In the genomic region with DNA sequence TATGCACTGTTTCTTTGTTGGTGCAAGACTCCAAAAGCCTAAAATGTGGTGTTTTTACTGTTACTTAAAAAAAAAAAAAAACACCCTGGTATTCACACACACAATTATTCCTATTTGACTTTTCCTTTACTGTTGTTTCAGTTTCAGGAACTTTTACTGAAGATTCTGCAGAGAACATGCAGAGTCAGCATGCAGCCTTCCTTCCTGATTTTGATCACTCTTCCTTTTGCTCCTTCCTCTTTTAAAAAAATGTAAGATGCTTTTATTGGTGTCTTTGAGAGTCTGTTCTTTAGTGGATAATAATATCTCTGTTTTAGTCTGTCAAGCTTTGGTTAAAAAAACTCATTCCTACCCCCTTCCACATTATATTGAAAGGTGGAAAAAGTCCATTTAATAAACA, we compare ENCODE assay signal across 10 cellular contexts. TPM values are rescaled to one million over a fixed set of nuclear protein-coding genes. Genes with fewer than 3 reads are reported as not detected.
DNase-seq lines count a peak whose midpoint lies in the region; ATAC-seq, FAIRE-seq and TF ChIP-seq lines count a peak whose summit lies in the region.
"Not testable (repeated sequence)": the region's sequence is repeated elsewhere in the genome, so short reads cannot be mapped to it uniquely, and the experiment has no call there.
"Had no signal": no experiment of that assay in that cellular context is flagged by ENCODE, and none has a peak within 500 bp of the region (broad histone marks: within the 10 kb centered on the region; RNA-seq: fewer than 3 reads in every experiment).

No MANE protein-coding gene starts in this region.

- FAIRE-seq in GM18507 (lab: Jason Lieb, UNC): peak; percentile 73

- H3K9ac ChIP-seq in liver (ENCODE audit: low read depth in 1 of 2, low read length in 2 of 2): not testable (repeated sequence)

- peak overlapping the region in 3 of 4 donors; percentile 10 to 62 (median 48) for H3K27ac ChIP-seq in Peyer's patch
- not testable (repeated sequence) for H3K27ac ChIP-seq in liver (ENCODE audit: low read depth in 1 of 2, low read length in 2 of 2)
- peak overlapping the region in 3 of 4 donors; percentile 14 to 71 (median 53) for H3K27ac ChIP-seq in gastrocnemius medialis

- not testable (repeated sequence) for H3K4me1 ChIP-seq in Peyer's patch; liver (ENCODE audit: control insufficient read depth in 4 of 4, insufficient read depth in 4 of 4, low read length in 3 of 4); gastrocnemius medialis

- not testable (repeated sequence) for TF ChIP-seq POLR2A in Peyer's patch (IDR thresholded peaks at IDR 0.05); gastrocnemius medialis (IDR thresholded peaks at IDR 0.05)

- DNase-seq in GM18507 (ENCODE audit: extremely low spot score, insufficient read length, low read depth); Peyer's patch; activated CD4-positive, alpha-beta T cell treated with anti-CD3 and anti-CD28 coated beads, Interleukin-2, amount 10 ng/mL, durations not matched to agents 7 days and 5 days; endothelial cell (ENCODE audit: low spot score); gastrocnemius medialis: not testable (repeated sequence)

- H3K27me3 ChIP-seq in Peyer's patch; liver (ENCODE audit: control insufficient read depth in 4 of 4, insufficient read depth in 4 of 4, low read length in 3 of 4); gastrocnemius medialis: not testable (repeated sequence)

- H3K9me3 ChIP-seq in Peyer's patch; liver (ENCODE audit: control insufficient read depth in 4 of 4, low read length in 3 of 4); gastrocnemius medialis: not testable (repeated sequence)

- peaks cover 33% of the 10 kb centered on the region for H3K9me3 Mint-ChIP-seq in activated CD4-positive, alpha-beta T cell treated with anti-CD3 and anti-CD28 coated beads, Interleukin-2, amount 10 ng/mL, durations not matched to agents 7 days and 5 days
- peaks cover 13% of the 10 kb centered on the region for H3K9me3 Mint-ChIP-seq in activated naive CD4-positive, alpha-beta T cell treated with anti-CD3 and anti-CD28 coated beads, Interleukin-2, amount 50 U/mL, for 24 hours
- not testable (repeated sequence) for H3K9me3 Mint-ChIP-seq in endothelial cell (ENCODE audit: unreplicated experiment)

- ATAC-seq in gastrocnemius medialis: not testable (repeated sequence)

- CTCF ChIA-PET in activated CD4-positive, alpha-beta T cell treated with anti-CD3 and anti-CD28 coated beads, Interleukin-2, amount 10 ng/mL, durations not matched to agents 7 days and 5 days (lab: Charles Lee): interaction anchor here (0.7 kb wide), 1 partner anchor 8 kb away, joined by 3 read pairs; no protein-coding TSS in a partner anchor

- not testable (repeated sequence) for TF ChIP-seq CTCF in Peyer's patch (IDR thresholded peaks at IDR 0.05); endothelial cell (IDR thresholded peaks at IDR 0.05; ENCODE audit: unreplicated experiment); liver (IDR thresholded peaks at IDR 0.05; ENCODE audit: low read depth, low read length, missing input control); gastrocnemius medialis (IDR thresholded peaks at IDR 0.05 in 4 of 5, conservative IDR thresholded peaks at IDR 0.05 in 1 of 5)

- H3K4me3 ChIP-seq in Peyer's patch; liver (ENCODE audit: low read depth in 1 of 3, low read length in 3 of 3); gastrocnemius medialis: not testable (repeated sequence)

- TF ChIP-seq RAD21 in liver (IDR thresholded peaks at IDR 0.05): not testable (repeated sequence)

- POLR2A ChIA-PET in activated CD4-positive, alpha-beta T cell treated with anti-CD3 and anti-CD28 coated beads, Interleukin-2, amount 10 ng/mL, durations not matched to agents 7 days and 5 days (lab: Charles Lee): interaction anchor here (1.5 kb wide), 1 partner anchor 9 kb away, joined by 3 read pairs; a partner anchor contains a TSS

- H3K27ac Mint-ChIP-seq in activated CD4-positive, alpha-beta T cell treated with anti-CD3 and anti-CD28 coated beads, Interleukin-2, amount 10 ng/mL, durations not matched to agents 7 days and 5 days: peak overlapping the region; percentile 96
- H3K27ac Mint-ChIP-seq in activated naive CD4-positive, alpha-beta T cell treated with anti-CD3 and anti-CD28 coated beads, Interleukin-2, amount 50 U/mL, for 24 hours: peak overlapping the region; percentile 95
- H3K27ac Mint-ChIP-seq in endothelial cell (ENCODE audit: unreplicated experiment): peak overlapping the region; percentile 97

- not testable (repeated sequence) for H3K27me3 Mint-ChIP-seq in activated CD4-positive, alpha-beta T cell treated with anti-CD3 and anti-CD28 coated beads, Interleukin-2, amount 10 ng/mL, durations not matched to agents 7 days and 5 days; activated naive CD4-positive, alpha-beta T cell treated with anti-CD3 and anti-CD28 coated beads, Interleukin-2, amount 50 U/mL, for 24 hours; endothelial cell (ENCODE audit: unreplicated experiment)

- intact Hi-C loops in gastrocnemius medialis (cut with DNase I; ENCODE audit: low total_unique reads): not testable (repeated sequence)

- H3K4me1 Mint-ChIP-seq in activated CD4-positive, alpha-beta T cell treated with anti-CD3 and anti-CD28 coated beads, Interleukin-2, amount 10 ng/mL, durations not matched to agents 7 days and 5 days: peaks cover 83% of the 10 kb centered on the region
- peaks cover 85% of the 10 kb centered on the region for H3K4me1 Mint-ChIP-seq in activated naive CD4-positive, alpha-beta T cell treated with anti-CD3 and anti-CD28 coated beads, Interleukin-2, amount 50 U/mL, for 24 hours
- H3K4me1 Mint-ChIP-seq in endothelial cell (ENCODE audit: unreplicated experiment): peaks cover 32% of the 10 kb centered on the region

- peaks cover 60% of the 10 kb centered on the region for H3K36me3 Mint-ChIP-seq in activated CD4-positive, alpha-beta T cell treated with anti-CD3 and anti-CD28 coated beads, Interleukin-2, amount 10 ng/mL, durations not matched to agents 7 days and 5 days (ENCODE audit: low read depth)
- H3K36me3 Mint-ChIP-seq in activated naive CD4-positive, alpha-beta T cell treated with anti-CD3 and anti-CD28 coated beads, Interleukin-2, amount 50 U/mL, for 24 hours: peaks cover 14% of the 10 kb centered on the region
- peaks cover 12% of the 10 kb centered on the region for H3K36me3 Mint-ChIP-seq in endothelial cell (ENCODE audit: low read depth, unreplicated experiment)

- H3K36me3 ChIP-seq in Peyer's patch; liver (ENCODE audit: control insufficient read depth in 4 of 4, insufficient read depth in 3 of 4, low read depth in 1 of 4, low read length in 3 of 4); gastrocnemius medialis: not testable (repeated sequence)

- peak overlapping the region; percentile 69 for H3K4me3 Mint-ChIP-seq in activated CD4-positive, alpha-beta T cell treated with anti-CD3 and anti-CD28 coated beads, Interleukin-2, amount 10 ng/mL, durations not matched to agents 7 days and 5 days
- peak overlapping the region; percentile 80 for H3K4me3 Mint-ChIP-seq in activated naive CD4-positive, alpha-beta T cell treated with anti-CD3 and anti-CD28 coated beads, Interleukin-2, amount 50 U/mL, for 24 hours
- not testable (repeated sequence) for H3K4me3 Mint-ChIP-seq in endothelial cell (ENCODE audit: unreplicated experiment)

- in situ Hi-C loops in gastrocnemius medialis (cut with MboI; ENCODE audit: low sequenced_read_pairs in 4 of 4): not testable (repeated sequence)

TF ChIP-seq in liver, 16 proteins besides CTCF, POLR2A, EP300 and RAD21:
- TF ChIP-seq, protein P1, sequence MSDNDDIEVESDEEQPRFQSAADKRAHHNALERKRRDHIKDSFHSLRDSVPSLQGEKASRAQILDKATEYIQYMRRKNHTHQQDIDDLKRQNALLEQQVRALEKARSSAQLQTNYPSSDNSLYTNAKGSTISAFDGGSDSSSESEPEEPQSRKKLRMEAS (IDR thresholded peaks at IDR 0.05): peak; percentile 40

RNA-seq across cellular contexts. Expression of a gene that starts 9.2 kb away (rescaled TPM):
- 10 to 100 TPM in 1 of 4 donors, 1 to 10 TPM in 3; 4.8 to 17.3 (median 9.1) TPM for total RNA-seq in Peyer's patch
- total RNA-seq in activated CD4-positive, alpha-beta T cell treated with anti-CD3 and anti-CD28 coated beads, Interleukin-2, amount 10 ng/mL, durations not matched to agents 7 days and 5 days: 100 to 1,000 TPM in 1 of 2 experiments, 10 to 100 TPM in 1; 97.7 to 102 TPM
- total RNA-seq in endothelial cell (ENCODE audit: unreplicated experiment): 1.9 TPM
- total RNA-seq in liver: 1 to 10 TPM; 6.9 to 9.2 TPM
- 1 to 10 TPM; 4.9 to 5.0 TPM for polyA plus RNA-seq in liver
- total RNA-seq in gastrocnemius medialis: 1 to 10 TPM; 2.2 to 6.7 (median 3.2) TPM
- total RNA-seq: H7, OCI-LY7 had no signal

RNA-seq across cellular contexts. Expression of a gene that starts 40.1 kb away (rescaled TPM):
- total RNA-seq in Peyer's patch (1 to 10 TPM; 1.8 to 7.4 (median 3.6) TPM), endothelial cell (ENCODE audit: unreplicated experiment) (3.6 TPM), liver (1 to 10 TPM; 2.3 to 3.8 TPM), gastrocnemius medialis (1 to 10 TPM; 4.1 to 7.8 (median 4.9) TPM)
- total RNA-seq in activated CD4-positive, alpha-beta T cell treated with anti-CD3 and anti-CD28 coated beads, Interleukin-2, amount 10 ng/mL, durations not matched to agents 7 days and 5 days: 10 to 100 TPM; 18.1 to 19.6 TPM
- polyA plus RNA-seq in liver: 1 to 10 TPM; 1.5 to 2.8 TPM
- total RNA-seq: H7, LHCN-M2, OCI-LY7 had no signal

RNA-seq across cellular contexts. Expression of a gene that starts 44.1 kb away (rescaled TPM):
- total RNA-seq in Peyer's patch (10 to 100 TPM in 2 of 4 donors, 1 to 10 TPM in 2; 7.0 to 35.5 (median 10.6) TPM), endothelial cell (ENCODE audit: unreplicated experiment) (47.7 TPM), liver (10 to 100 TPM; 15.0 to 17.5 TPM), gastrocnemius medialis (10 to 100 TPM in 3 of 4 donors, 1 to 10 TPM in 1; 8.5 to 27.8 (median 12.4) TPM)
- total RNA-seq in activated CD4-positive, alpha-beta T cell treated with anti-CD3 and anti-CD28 coated beads, Interleukin-2, amount 10 ng/mL, durations not matched to agents 7 days and 5 days: 100 to 1,000 TPM; 105 to 109 TPM
- polyA plus RNA-seq in liver: 1 to 10 TPM; 2.0 to 8.8 TPM
- total RNA-seq: H7, LHCN-M2, OCI-LY7 had no signal

Comparison
In these comparisons a context has a peak if more than half of its experiments do, and no peak if none do; other contexts are left out.
1. RNA of a gene that starts 9.2 kb away (total RNA-seq): 97.7 to 102 TPM in activated CD4-positive, alpha-beta T cell treated with anti-CD3 and anti-CD28 coated beads, Interleukin-2, amount 10 ng/mL, durations not matched to agents 7 days and 5 days; 4.8 to 17.3 TPM in Peyer's patch, 6.9 to 9.2 TPM in liver, 2.2 to 6.7 TPM in gastrocnemius medialis and 1.9 TPM in endothelial cell (single experiment); every median in the first group is over 4 times any median in the second.
2. Peak in every context shown above with its lines, with median percentiles within 50 percentile points of each other: H3K27ac Mint-ChIP-seq.